ENCODE assay signal across 9 cellular contexts in the genomic region with DNA sequence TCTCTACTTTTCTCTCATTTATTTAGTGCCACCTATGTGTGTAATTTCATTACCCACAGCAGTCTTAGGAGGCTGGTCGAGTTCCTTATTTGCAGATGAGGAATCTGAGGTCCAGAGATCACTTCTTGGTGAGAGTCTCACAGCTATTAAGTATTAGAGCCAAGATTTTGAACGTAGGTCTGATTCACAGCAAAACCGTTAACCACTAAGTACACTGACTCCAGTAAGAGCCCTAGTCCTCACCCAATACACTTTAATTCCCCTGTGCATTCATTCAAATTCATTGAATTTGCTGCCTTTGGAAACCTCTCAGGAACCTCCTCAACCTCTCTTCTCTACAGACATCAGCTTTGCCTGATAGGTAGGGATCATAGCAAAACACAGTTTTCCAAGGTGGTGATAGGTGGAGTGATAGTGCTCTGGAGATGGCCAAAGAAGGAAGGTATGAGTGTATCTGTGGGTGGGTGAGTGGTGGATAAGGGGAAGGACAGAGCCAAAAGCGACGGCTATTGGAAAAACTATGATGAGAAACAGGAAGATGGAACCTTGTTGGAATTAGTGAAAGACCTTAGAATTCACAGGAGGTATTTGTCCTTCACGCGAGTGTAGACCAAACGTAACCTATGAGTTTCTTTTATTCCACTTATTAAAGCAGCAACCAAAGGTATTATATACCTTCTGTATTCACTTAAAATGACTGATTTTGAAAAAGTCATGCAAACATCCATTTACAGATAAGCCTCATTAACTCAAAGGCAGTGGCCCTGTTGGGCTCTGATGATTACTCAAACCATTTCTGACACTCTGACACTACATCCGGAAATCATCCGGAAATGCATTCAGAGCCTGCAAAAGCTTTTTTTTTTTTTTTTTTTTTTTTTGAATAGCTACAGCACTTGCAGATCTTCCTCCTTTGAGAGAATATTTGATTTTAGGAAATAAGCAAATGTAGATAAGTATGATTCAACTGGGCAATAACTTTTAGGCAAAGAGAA. TPM values are rescaled to one million over a fixed set of nuclear protein-coding genes. Genes with fewer than 3 reads are reported as not detected.
DNase-seq lines count a peak whose midpoint lies in the region; ATAC-seq and TF ChIP-seq lines count a peak whose summit lies in the region.
"Had no signal": no experiment of that assay in that cellular context is flagged by ENCODE, and none has a peak within 500 bp of the region (broad histone marks: within the 10 kb centered on the region; RNA-seq: fewer than 3 reads in every experiment).

No MANE protein-coding gene starts in this region.

- H3K4me3 ChIP-seq in SU-DHL-6 (ENCODE audit: insufficient read depth, low read length, poor library complexity, severe bottlenecking) (no peak overlapping the region), BE2C (ENCODE audit: low read depth, low read length) (no peak overlapping the region)
- H3K4me3 ChIP-seq: A549 had no signal

- peaks cover 30% of the 10 kb centered on the region for H4K20me1 ChIP-seq in SU-DHL-6 (ENCODE audit: low read depth, low read length)

- no peak overlapping the region for H3K27ac ChIP-seq in SU-DHL-6 (ENCODE audit: low read depth, low read length)
- H3K27ac ChIP-seq: A549 had no signal

- no peak for TF ChIP-seq CTCF in SU-DHL-6 (IDR thresholded peaks at IDR 0.05; ENCODE audit: insufficient read depth, low read length, poor library complexity, severe bottlenecking)
- no peak for TF ChIP-seq CTCF in mesothelial cell of epicardium (IDR thresholded peaks at IDR 0.05; ENCODE audit: unreplicated experiment)
- TF ChIP-seq CTCF in BE2C (IDR thresholded peaks at IDR 0.05; ENCODE audit: low read depth, low read length) = no peak

- H3K4me1 Mint-ChIP-seq in mesothelial cell of epicardium = peaks cover 60% of the 10 kb centered on the region

- no peaks in the 10 kb centered on the region for H3K36me3 Mint-ChIP-seq in mesothelial cell of epicardium

- H3K9me3 ChIP-seq in SU-DHL-6 (ENCODE audit: insufficient read depth, low read length) (no peaks in the 10 kb centered on the region), BE2C (no peaks in the 10 kb centered on the region)
- H3K9me3 ChIP-seq: A549 had no signal

- H3K9ac ChIP-seq in SU-DHL-6 (ENCODE audit: low read length) = no peak overlapping the region

- no peaks in the 10 kb centered on the region for H3K4me1 ChIP-seq in BE2C

- peak; percentile 19 for DNase-seq in NOMO-1 treated with DMSO at 0.1 percent for 48 hours (lab: John Stamatoyannopoulos, UW; ENCODE audit: unreplicated experiment)
- no peak for DNase-seq in NOMO-1 treated with dmso at 0.1 percent for 144 hours (lab: John Stamatoyannopoulos, UW; ENCODE audit: unreplicated experiment)
- no peak for DNase-seq in mesothelial cell of epicardium (ENCODE audit: low spot score in 2 of 2, unreplicated experiment in 2 of 2)
- no peak for DNase-seq in SW480 (ENCODE audit: low spot score)
- no peak for DNase-seq in BE2C
- no peak for DNase-seq in NCI-H1436 treated with DMSO at 0.1 percent for 48 hours (lab: John Stamatoyannopoulos, UW)

- no peak overlapping the region for H2AFZ ChIP-seq in SU-DHL-6 (ENCODE audit: low read depth, low read length, severe bottlenecking)

- H3K27me3 Mint-ChIP-seq in mesothelial cell of epicardium (ENCODE audit: low read depth) = no peaks in the 10 kb centered on the region

- peaks cover 78% of the 10 kb centered on the region for H3K79me2 ChIP-seq in SU-DHL-6 (ENCODE audit: insufficient read depth, low read length)

- H3K36me3 ChIP-seq in SU-DHL-6 (ENCODE audit: low read length) (no peaks in the 10 kb centered on the region), BE2C (no peaks in the 10 kb centered on the region)

- peaks cover 13% of the 10 kb centered on the region for H3K9me3 Mint-ChIP-seq in mesothelial cell of epicardium

- H3K27ac Mint-ChIP-seq in mesothelial cell of epicardium = peak overlapping the region; percentile 40

- peak; percentile 81 for ATAC-seq in HG02763 (IDR thresholded peaks at IDR 0.05; ENCODE audit: unreplicated experiment)
- ATAC-seq: A549 had no signal

- peak overlapping the region; percentile 37 for H3K4me2 ChIP-seq in SU-DHL-6 (ENCODE audit: low read depth, low read length, poor library complexity, severe bottlenecking)
- H3K4me2 ChIP-seq: A549 had no signal

- no peaks in the 10 kb centered on the region for H3K9me2 ChIP-seq in SU-DHL-6 (replicated peaks; ENCODE audit: insufficient read depth, low read length)

- no peaks in the 10 kb centered on the region for H3K27me3 ChIP-seq in SU-DHL-6 (ENCODE audit: low read length)
- H3K27me3 ChIP-seq in BE2C = no peaks in the 10 kb centered on the region

- H3K4me3 Mint-ChIP-seq in mesothelial cell of epicardium = no peak overlapping the region

- no peaks in the 10 kb centered on the region; the same call in 1 of the 2 replicates for H3F3A ChIP-seq in SU-DHL-6 (ENCODE audit: insufficient read depth)

RNA-seq across cellular contexts. Expression of a gene that starts 6.3 kb away (rescaled TPM):
- total RNA-seq in mesothelial cell of epicardium = 107 to 108 TPM (median 108 TPM) in 3 replicates
- polyA plus RNA-seq in BE2C (2012; ENCODE audit: insufficient read depth, insufficient read length, low read depth) = 17.2 TPM
